Comparison of ENCODE assay signal across 17 cellular contexts in genomic region chr11:21783954-21784353, GRCh38.
DNase-seq lines count a peak whose midpoint lies in the region; ATAC-seq and TF ChIP-seq lines count a peak whose summit lies in the region.
"Had no signal": no experiment of that assay in that cellular context is flagged by ENCODE, and none has a peak within 500 bp of the region (broad histone marks: within the 10 kb centered on the region; RNA-seq: fewer than 3 reads in every experiment).

No MANE protein-coding gene starts in this region.

- H3K27ac Mint-ChIP-seq in MCF 10A (ENCODE audit: low read depth, unreplicated experiment) = no peak overlapping the region
- no peak overlapping the region for H3K27ac Mint-ChIP-seq in WTC11
- H3K27ac Mint-ChIP-seq: B cell; CD4-positive, CD25-positive, alpha-beta regulatory T cell; CD8-positive, alpha-beta T cell; HFFc6 had no signal

- BruUV-seq in MCF 10A (replicated peaks; lab: Mats Ljungman, UMichigan) = no TSS peak

- no peak overlapping the region for H2BK120ac ChIP-seq in mesendoderm (ENCODE audit: low read depth, low read length)

- H2AK5ac ChIP-seq in mesendoderm (ENCODE audit: low read length) = no peak overlapping the region

- H4K8ac ChIP-seq in mesendoderm (ENCODE audit: low read depth, low read length) = no peak overlapping the region

- no peaks in the 10 kb centered on the region for H3K4me1 Mint-ChIP-seq in MCF 10A (ENCODE audit: insufficient read depth, unreplicated experiment)
- H3K4me1 Mint-ChIP-seq in WTC11 = peaks cover 7% of the 10 kb centered on the region
- H3K4me1 Mint-ChIP-seq: B cell; CD4-positive, CD25-positive, alpha-beta regulatory T cell had no signal

- no peak for TF ChIP-seq POLR2A in breast epithelium (IDR thresholded peaks at IDR 0.05)

- DNase-seq in MCF 10A (ENCODE audit: unreplicated experiment) (peak; percentile 1), breast epithelium (ENCODE audit: low spot score in 2 of 2) (no peak), WTC11 (ENCODE audit: low spot score) (no peak), mesendoderm (peak; percentile 5), Right ventricle myocardium superior (no peak)
- DNase-seq: Caco-2; CD4-positive, CD25-positive, alpha-beta regulatory T cell; CD8-positive, alpha-beta T cell; DMS153; DND-41; H7; HFFc6 had no signal

- no peak overlapping the region for H3K4ac ChIP-seq in mesendoderm (ENCODE audit: low read depth, low read length)

- H3K79me2 ChIP-seq in mesendoderm (ENCODE audit: control insufficient read depth, insufficient read depth, low read length) = no peaks in the 10 kb centered on the region

- H3K36me3 ChIP-seq in breast epithelium = no peaks in the 10 kb centered on the region
- no peaks in the 10 kb centered on the region for H3K36me3 ChIP-seq in mesendoderm (ENCODE audit: control insufficient read depth, insufficient read depth, low read length)
- H3K36me3 ChIP-seq: BLaER1 had no signal

- H3K23ac ChIP-seq in mesendoderm (ENCODE audit: low read length) = no peak overlapping the region

- no peak overlapping the region for H3K56ac ChIP-seq in mesendoderm (ENCODE audit: low read length)

- H3K27me3 ChIP-seq in breast epithelium (no peaks in the 10 kb centered on the region), mesendoderm (ENCODE audit: insufficient read depth, low read length, poor library complexity) (no peaks in the 10 kb centered on the region)
- H3K27me3 ChIP-seq: BLaER1 had no signal

- H2BK15ac ChIP-seq in mesendoderm (replicated peaks; ENCODE audit: low read depth) = no peak overlapping the region

- H3K18ac ChIP-seq in mesendoderm (ENCODE audit: low read length) = no peak overlapping the region

- H3K9me3 ChIP-seq in breast epithelium = peaks cover 0 to 3% of the 10 kb centered on the region in 2 donors
- H3K9me3 ChIP-seq: BLaER1, Caco-2 had no signal

- ATAC-seq in WTC11 = peak; percentile 65
- no peak for ATAC-seq in Right ventricle myocardium superior (ENCODE audit: poor library complexity)
- ATAC-seq in HG03139 (IDR thresholded peaks at IDR 0.05; ENCODE audit: unreplicated experiment) = no peak
- ATAC-seq: CD8-positive, alpha-beta T cell had no signal

- no peaks in the 10 kb centered on the region for H3K27me3 Mint-ChIP-seq in MCF 10A (ENCODE audit: insufficient read depth, unreplicated experiment)
- no peaks in the 10 kb centered on the region for H3K27me3 Mint-ChIP-seq in WTC11 (ENCODE audit: low read depth)
- H3K27me3 Mint-ChIP-seq: B cell; CD4-positive, CD25-positive, alpha-beta regulatory T cell had no signal

- peaks cover 31% of the 10 kb centered on the region for H3K9me3 Mint-ChIP-seq in MCF 10A (ENCODE audit: unreplicated experiment)
- no peaks in the 10 kb centered on the region; the same call in 1 of the 2 replicates for H3K9me3 Mint-ChIP-seq in WTC11

- no peak overlapping the region for H3K4me3 ChIP-seq in breast epithelium
- no peak overlapping the region for H3K4me3 ChIP-seq in mesendoderm (ENCODE audit: low read length)
- H3K4me3 ChIP-seq: BLaER1 had no signal

- H3K4me2 ChIP-seq in mesendoderm (ENCODE audit: low read length) = no peak overlapping the region
- H3K4me2 ChIP-seq: BLaER1 had no signal

- H3K4me1 ChIP-seq in breast epithelium (no peaks in the 10 kb centered on the region), mesendoderm (ENCODE audit: control insufficient read depth, low read depth, low read length) (no peaks in the 10 kb centered on the region)
- H3K4me1 ChIP-seq: BLaER1, Caco-2 had no signal

- no peak overlapping the region for H2BK5ac ChIP-seq in mesendoderm (ENCODE audit: low read length)

- no CpG with 5 or more reads among the region's 4 CpGs for WGBS in mesendoderm (ENCODE audit: extremely low coverage, insufficient coverage, low lambda C conversion rate)

- CTCF ChIA-PET in MCF 10A (lab: Yijun Ruan, JAX) (interaction anchor here (0.8 to 1.2 kb wide), 2 partner anchors 13 to 346 kb away, joined by 3 read pairs; no protein-coding TSS in a partner anchor), WTC11 (lab: Charles Lee) (no interaction called here)

- no peak overlapping the region for H3K27ac ChIP-seq in breast epithelium
- no peak overlapping the region for H3K27ac ChIP-seq in mesendoderm (ENCODE audit: low read depth, low read length)
- H3K27ac ChIP-seq: 22Rv1, BLaER1, C4-2B had no signal

- intact Hi-C loops in MCF 10A (cut with micrococcal nuclease) = no loop called here
- intact Hi-C loops in breast epithelium (cut with DNase I; ENCODE audit: low total_unique reads) = no loop called here
- intact Hi-C loops in Right ventricle myocardium superior (cut with DNase I) = no loop called here

- POLR2A ChIA-PET in MCF 10A (lab: Yijun Ruan, JAX) (interaction anchor here (1.2 kb wide), 1 partner anchor 10 kb away, joined by 3 read pairs; no protein-coding TSS in a partner anchor), WTC11 (lab: Charles Lee) (no interaction called here)

- TF ChIP-seq CTCF in MCF 10A (IDR thresholded peaks at IDR 0.05; ENCODE audit: unreplicated experiment) = no peak
- TF ChIP-seq CTCF in breast epithelium (IDR thresholded peaks at IDR 0.05) = no peak
- no peak for TF ChIP-seq CTCF in WTC11 (IDR thresholded peaks at IDR 0.05)

- no peak overlapping the region for H4K5ac ChIP-seq in mesendoderm (ENCODE audit: low read length)

- H3K9ac ChIP-seq in mesendoderm (ENCODE audit: low read length) = no peak overlapping the region
- H3K9ac ChIP-seq: BLaER1 had no signal

- H3K4me3 Mint-ChIP-seq in MCF 10A (ENCODE audit: unreplicated experiment) (no peak overlapping the region), WTC11 (no peak overlapping the region)
- H3K4me3 Mint-ChIP-seq: B cell; CD4-positive, CD25-positive, alpha-beta regulatory T cell; CD8-positive, alpha-beta T cell; HFFc6 had no signal

- H3K36me3 Mint-ChIP-seq in MCF 10A (ENCODE audit: insufficient read depth, unreplicated experiment) (no peaks in the 10 kb centered on the region), WTC11 (no peaks in the 10 kb centered on the region)
- H3K36me3 Mint-ChIP-seq: CD4-positive, CD25-positive, alpha-beta regulatory T cell; CD8-positive, alpha-beta T cell had no signal

- H3K79me1 ChIP-seq in mesendoderm (ENCODE audit: low read length) = no peaks in the 10 kb centered on the region

TF ChIP-seq in WTC11, 78 proteins besides CTCF, POLR2A, EP300 and RAD21:
- no peak for TF ChIP-seq NFYB (CRISPR knock-in tag; conservative IDR thresholded peaks at IDR 0.05; ENCODE audit: low read depth)
- TF ChIP-seq E2F5 (CRISPR knock-in tag; IDR thresholded peaks at IDR 0.05) = no peak
- no peak for TF ChIP-seq PRDM15 (CRISPR knock-in tag; IDR thresholded peaks at IDR 0.05)
- TF ChIP-seq ATF6 (CRISPR knock-in tag; IDR thresholded peaks at IDR 0.05) = no peak
- TF ChIP-seq JUN (CRISPR knock-in tag; IDR thresholded peaks at IDR 0.05) = no peak

Comparison
In these comparisons a context has a peak if more than half of its experiments do, and no peak if none do; other contexts are left out.
1. DNase-seq: peak in MCF 10A (single experiment) and mesendoderm (single experiment); none in breast epithelium (0 of 2), WTC11 (single experiment) and Right ventricle myocardium superior (single experiment).